In the genomic region with DNA sequence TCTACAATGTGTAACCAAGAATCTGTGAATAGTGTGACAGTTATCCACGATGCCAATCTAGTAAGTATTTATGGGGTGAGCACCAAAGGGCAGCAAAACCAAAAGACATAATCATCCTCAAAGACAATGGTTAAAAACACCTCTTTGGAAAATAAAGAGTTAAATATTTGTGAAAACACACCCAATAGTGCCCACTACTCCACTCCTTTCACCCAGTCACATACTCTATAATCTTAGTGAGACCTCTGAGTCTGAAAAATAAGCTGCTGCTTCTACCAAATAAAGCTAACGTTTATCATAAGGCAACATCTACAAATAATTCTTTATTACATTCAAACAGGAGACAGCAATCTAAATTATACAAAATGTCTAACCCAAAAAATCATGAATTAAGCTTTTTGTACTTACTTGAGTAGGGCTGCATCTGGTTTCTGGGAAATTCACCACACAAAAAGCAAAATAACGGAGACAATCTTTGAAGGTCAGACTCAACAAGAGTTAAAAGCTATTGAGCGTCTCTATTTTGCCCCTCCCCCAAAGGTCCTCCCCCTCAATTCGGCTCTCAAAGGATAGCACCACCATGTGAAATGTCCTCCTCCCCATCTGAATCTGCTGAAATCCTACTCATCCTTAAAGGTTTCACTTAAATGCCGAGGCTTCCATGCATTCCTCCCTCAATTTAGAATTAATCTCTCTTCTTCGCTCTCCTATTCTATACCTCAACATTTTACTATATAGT, we compare ENCODE assay signal across 8 cellular contexts. TPM values are rescaled to one million over a fixed set of nuclear protein-coding genes. Genes with fewer than 3 reads are reported as not detected.
DNase-seq lines count a peak whose midpoint lies in the region; ATAC-seq and TF ChIP-seq lines count a peak whose summit lies in the region.

No MANE protein-coding gene starts in this region.

- peaks cover 10% of the 10 kb centered on the region for H3K4me1 ChIP-seq in stomach smooth muscle (ENCODE audit: control insufficient read depth, insufficient read depth, low read length)

- DNase-seq in activated naive CD4-positive, alpha-beta T cell treated with anti-CD3 and anti-CD28 coated beads for 36 hours, result peak; percentile 13
- DNase-seq in activated naive CD4-positive, alpha-beta T cell treated with anti-CD3 and anti-CD28 coated beads, Interleukin-2, amount 50 U/mL, for 72 hours (ENCODE audit: low spot score in 2 of 2), result no peak
- no peak for DNase-seq in activated naive CD8-positive, alpha-beta T cell treated with anti-CD3 and anti-CD28 coated beads, Interleukin-2, amount 50 U/mL, for 24 hours
- peak; percentile 36 for DNase-seq in inferior parietal cortex (ENCODE audit: extremely low spot score)
- DNase-seq in HEK293T (ENCODE audit: extremely low spot score), result no peak
- no peak for DNase-seq in islet precursor cell
- DNase-seq in activated CD8-positive, alpha-beta memory T cell treated with anti-CD3 and anti-CD28 coated beads for 24 hours, result no peak

- peak overlapping the region; percentile 79 to 82 for H3K4me3 ChIP-seq in stomach smooth muscle (ENCODE audit: low read length in 2 of 2)

- ATAC-seq in activated naive CD4-positive, alpha-beta T cell treated with anti-CD3 and anti-CD28 coated beads, Interleukin-2, amount 50 U/mL, for 72 hours, result no peak
- ATAC-seq in activated naive CD8-positive, alpha-beta T cell treated with anti-CD3 and anti-CD28 coated beads, Interleukin-2, amount 50 U/mL, for 24 hours, result no peak

- no peaks in the 10 kb centered on the region for H3K36me3 ChIP-seq in stomach smooth muscle (ENCODE audit: control insufficient read depth in 2 of 2, insufficient read depth in 2 of 2, low read length in 2 of 2)

- H3K36me3 Mint-ChIP-seq in activated naive CD4-positive, alpha-beta T cell treated with anti-CD3 and anti-CD28 coated beads for 36 hours (ENCODE audit: low read depth), result no peaks in the 10 kb centered on the region
- peaks cover 5 to 21% of the 10 kb centered on the region in 2 donors for H3K36me3 Mint-ChIP-seq in activated naive CD4-positive, alpha-beta T cell treated with anti-CD3 and anti-CD28 coated beads, Interleukin-2, amount 50 U/mL, for 72 hours
- peaks cover 3% of the 10 kb centered on the region for H3K36me3 Mint-ChIP-seq in activated naive CD8-positive, alpha-beta T cell treated with anti-CD3 and anti-CD28 coated beads, Interleukin-2, amount 50 U/mL, for 24 hours (ENCODE audit: low read depth)

- H3K27ac Mint-ChIP-seq in activated naive CD4-positive, alpha-beta T cell treated with anti-CD3 and anti-CD28 coated beads for 36 hours, result no peak overlapping the region
- H3K27ac Mint-ChIP-seq in activated naive CD4-positive, alpha-beta T cell treated with anti-CD3 and anti-CD28 coated beads, Interleukin-2, amount 50 U/mL, for 72 hours, result peak overlapping the region in 1 of 2 donors; percentile 34
- H3K27ac Mint-ChIP-seq in activated naive CD8-positive, alpha-beta T cell treated with anti-CD3 and anti-CD28 coated beads, Interleukin-2, amount 50 U/mL, for 24 hours, result no peak overlapping the region

- H3K27me3 Mint-ChIP-seq in activated naive CD4-positive, alpha-beta T cell treated with anti-CD3 and anti-CD28 coated beads for 36 hours (ENCODE audit: low read depth), result peaks cover 6% of the 10 kb centered on the region
- peaks cover 52% of the 10 kb centered on the region for H3K27me3 Mint-ChIP-seq in activated naive CD8-positive, alpha-beta T cell treated with anti-CD3 and anti-CD28 coated beads, Interleukin-2, amount 50 U/mL, for 24 hours

- peak overlapping the region in 1 of 2 donors; percentile 30 for H3K9ac ChIP-seq in stomach smooth muscle (ENCODE audit: low read length in 2 of 2)

- H3K27ac ChIP-seq in stomach smooth muscle (ENCODE audit: low read length), result no peak overlapping the region

- no peaks in the 10 kb centered on the region for H3K9me3 ChIP-seq in stomach smooth muscle (ENCODE audit: control insufficient read depth in 2 of 2, low read length in 2 of 2)

- CTCF ChIA-PET in activated naive CD4-positive, alpha-beta T cell treated with anti-CD3 and anti-CD28 coated beads for 36 hours (lab: Charles Lee), result interaction anchor here (0.9 to 1.1 kb wide), 3 partner anchors 9 to 282 kb away, joined by 3 to 4 read pairs (median 3); no protein-coding TSS in a partner anchor
- CTCF ChIA-PET in HEK293T (lab: Yijun Ruan, JAX), result no interaction called here

- intact Hi-C loops in activated naive CD4-positive, alpha-beta T cell treated with anti-CD3 and anti-CD28 coated beads for 36 hours (cut with micrococcal nuclease), result no loop called here

- peaks cover 8% of the 10 kb centered on the region for H3K9me3 Mint-ChIP-seq in activated naive CD4-positive, alpha-beta T cell treated with anti-CD3 and anti-CD28 coated beads for 36 hours
- peaks cover 5 to 10% of the 10 kb centered on the region in 2 donors for H3K9me3 Mint-ChIP-seq in activated naive CD4-positive, alpha-beta T cell treated with anti-CD3 and anti-CD28 coated beads, Interleukin-2, amount 50 U/mL, for 72 hours
- H3K9me3 Mint-ChIP-seq in activated naive CD8-positive, alpha-beta T cell treated with anti-CD3 and anti-CD28 coated beads, Interleukin-2, amount 50 U/mL, for 24 hours, result peaks cover 13% of the 10 kb centered on the region

- POLR2A ChIA-PET in HEK293T (lab: Yijun Ruan, JAX), result interaction anchor here (0.8 kb wide), 1 partner anchor 22 kb away, joined by 4 read pairs; no protein-coding TSS in a partner anchor

- H3K4me3 Mint-ChIP-seq in activated naive CD4-positive, alpha-beta T cell treated with anti-CD3 and anti-CD28 coated beads for 36 hours, result peak overlapping the region; percentile 79
- peak overlapping the region; percentile 60 for H3K4me3 Mint-ChIP-seq in activated naive CD8-positive, alpha-beta T cell treated with anti-CD3 and anti-CD28 coated beads, Interleukin-2, amount 50 U/mL, for 24 hours

- no peaks in the 10 kb centered on the region for H3K27me3 ChIP-seq in stomach smooth muscle (ENCODE audit: control insufficient read depth in 1 of 2, insufficient read depth in 2 of 2, low read length in 2 of 2)

- H3K4me1 Mint-ChIP-seq in activated naive CD4-positive, alpha-beta T cell treated with anti-CD3 and anti-CD28 coated beads for 36 hours (ENCODE audit: low read depth), result peaks cover 21% of the 10 kb centered on the region
- peaks cover 28% of the 10 kb centered on the region for H3K4me1 Mint-ChIP-seq in activated naive CD8-positive, alpha-beta T cell treated with anti-CD3 and anti-CD28 coated beads, Interleukin-2, amount 50 U/mL, for 24 hours

TF ChIP-seq in HEK293T, 16 proteins besides CTCF, POLR2A, EP300 and RAD21:
- TF ChIP-seq FOXK2 (IDR thresholded peaks at IDR 0.05) (no peak), TARDBP (IDR thresholded peaks at IDR 0.05) (no peak), BHLHE40 (IDR thresholded peaks at IDR 0.05; ENCODE audit: borderline replicate concordance) (no peak), LEF1 (IDR thresholded peaks at IDR 0.05; ENCODE audit: borderline replicate concordance) (no peak), ELF4 (IDR thresholded peaks at IDR 0.05) (no peak), FOXM1 (IDR thresholded peaks at IDR 0.05; ENCODE audit: borderline replicate concordance) (no peak), PKNOX1 (IDR thresholded peaks at IDR 0.05) (no peak), CTBP1 (IDR thresholded peaks at IDR 0.05; ENCODE audit: borderline replicate concordance) (no peak), FOXA1 (IDR thresholded peaks at IDR 0.05) (no peak), NFRKB (IDR thresholded peaks at IDR 0.05) (no peak), HDGF (IDR thresholded peaks at IDR 0.05; ENCODE audit: borderline replicate concordance) (no peak), ARNT (IDR thresholded peaks at IDR 0.05) (no peak), SP1 (IDR thresholded peaks at IDR 0.05) (no peak), SUZ12 (IDR thresholded peaks at IDR 0.05) (no peak), L3MBTL2 (conservative IDR thresholded peaks at IDR 0.05) (no peak)
TF ChIP-seq in HEK293T: peak in this region for 0.

RNA-seq across cellular contexts. Expression of gene RAPH1, which starts 2.0 kb away (rescaled TPM):
- total RNA-seq in activated naive CD4-positive, alpha-beta T cell treated with anti-CD3 and anti-CD28 coated beads for 36 hours, result 10 to 100 TPM in 1 of 2 experiments, 1 to 10 TPM in 1; 8.6 to 11.9 TPM
- total RNA-seq in activated naive CD4-positive, alpha-beta T cell treated with anti-CD3 and anti-CD28 coated beads, Interleukin-2, amount 50 U/mL, for 72 hours, result 1 to 10 TPM; 7.7 to 9.0 TPM

Comparison
In these comparisons a context has a peak if more than half of its experiments do, and no peak if none do; other contexts are left out.
1. DNase-seq: peak in activated naive CD4-positive, alpha-beta T cell treated with anti-CD3 and anti-CD28 coated beads for 36 hours (single experiment) and inferior parietal cortex (single experiment); none in activated naive CD4-positive, alpha-beta T cell treated with anti-CD3 and anti-CD28 coated beads, Interleukin-2, amount 50 U/mL, for 72 hours (0 of 2), activated naive CD8-positive, alpha-beta T cell treated with anti-CD3 and anti-CD28 coated beads, Interleukin-2, amount 50 U/mL, for 24 hours (single experiment), HEK293T (single experiment), islet precursor cell (single experiment) and activated CD8-positive, alpha-beta memory T cell treated with anti-CD3 and anti-CD28 coated beads for 24 hours (single experiment).